20 cellular contexts compared by ENCODE assay signal in the genomic region with DNA sequence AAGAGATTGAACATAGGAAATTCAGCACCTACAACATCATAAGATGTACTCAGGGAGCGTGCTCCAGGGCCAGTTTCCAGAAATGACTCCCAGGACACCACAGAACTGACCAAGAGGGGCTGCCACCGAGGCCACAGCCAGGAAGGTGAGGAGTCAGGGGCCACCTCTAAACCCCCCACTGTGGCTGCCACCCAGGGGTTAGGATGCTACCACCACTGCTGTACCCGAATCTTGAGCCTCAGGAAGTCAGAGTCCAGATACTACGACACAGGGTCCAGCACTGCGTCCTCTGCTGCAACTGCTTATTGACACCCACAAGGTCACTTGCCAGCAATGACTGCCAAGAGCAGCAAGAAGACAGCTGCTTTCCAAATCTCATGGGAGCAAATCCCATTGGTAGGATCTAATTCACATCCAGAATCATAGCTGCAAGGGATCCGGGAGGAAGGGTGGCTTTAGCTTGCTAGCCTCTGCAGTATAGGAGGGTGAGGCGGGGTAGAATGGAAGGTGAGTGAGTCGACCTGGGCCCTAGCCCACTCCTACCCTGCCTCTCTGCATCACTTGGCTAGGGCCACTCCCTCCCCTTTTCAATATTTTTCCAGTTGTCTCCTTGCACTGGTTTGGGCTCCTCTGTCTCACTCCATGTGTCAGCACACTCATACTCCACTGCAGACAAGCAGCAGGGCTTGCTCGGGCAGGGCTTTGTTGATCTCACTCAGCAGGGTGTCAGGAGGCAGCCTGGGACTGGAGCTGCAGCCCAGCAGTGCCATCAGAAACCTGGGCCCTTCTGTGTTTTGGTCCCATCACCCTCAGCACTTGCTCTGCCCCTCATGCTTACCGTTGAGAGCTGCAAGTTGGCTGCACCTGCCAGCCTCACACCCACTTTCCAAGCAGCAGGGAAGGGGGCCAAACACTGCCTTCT. TPM values are rescaled to one million over a fixed set of nuclear protein-coding genes. Genes with fewer than 3 reads are reported as not detected.
A peak's percentile ranks its signal among the peaks of the same experiment; 100 is the strongest.
DNase-seq lines count a peak whose midpoint lies in the region; ATAC-seq, FAIRE-seq and TF ChIP-seq lines count a peak whose summit lies in the region.
"Had no signal": no experiment of that assay in that cellular context is flagged by ENCODE, and none has a peak within 500 bp of the region (broad histone marks: within the 10 kb centered on the region; RNA-seq: fewer than 3 reads in every experiment).

No MANE protein-coding gene starts in this region.

- H3K4me3 ChIP-seq in BLaER1 (peak overlapping the region; percentile 15; the same call in 1 of the 2 replicates), astrocyte (ENCODE audit: insufficient read depth, low read depth, low read length) (no peak overlapping the region), upper lobe of left lung (no peak overlapping the region), brain microvascular endothelial cell (ENCODE audit: low read depth, low read length) (no peak overlapping the region)

- 79 to 80% methylated on average over 6 to 10 of the region's 10 CpGs for WGBS in upper lobe of left lung, 2 donors

- H3K27ac Mint-ChIP-seq in astrocyte (ENCODE audit: unreplicated experiment): no peak overlapping the region
- H3K27ac Mint-ChIP-seq: B cell; CD8-positive, alpha-beta T cell had no signal

- H3K27ac ChIP-seq in BLaER1: no peak overlapping the region
- H3K27ac ChIP-seq in astrocyte (ENCODE audit: low read depth, low read length): no peak overlapping the region
- no peak overlapping the region for H3K27ac ChIP-seq in upper lobe of left lung
- no peak overlapping the region for H3K27ac ChIP-seq in brain microvascular endothelial cell
- H3K27ac ChIP-seq: RWPE1 had no signal

- H3K27me3 ChIP-seq in BLaER1 (no peaks in the 10 kb centered on the region), astrocyte (ENCODE audit: insufficient read depth, low read length) (no peaks in the 10 kb centered on the region), upper lobe of left lung (peaks cover 0 to 2% (median 0%) of the 10 kb centered on the region in 4 donors), brain microvascular endothelial cell (replicated peaks) (no peaks in the 10 kb centered on the region)

- peak; percentile 25 for DNase-seq in Caki2 (ENCODE audit: low read depth)
- DNase-seq in astrocyte (ENCODE audit: low read depth): no peak
- peak; percentile 33 for DNase-seq in islet precursor cell
- no peak for DNase-seq in upper lobe of left lung
- DNase-seq in brain microvascular endothelial cell: no peak
- DNase-seq: CD8-positive, alpha-beta T cell; DND-41; GDM1; Kasumi-1; MV-4-11; NCI-H1436; NCI-H2029 treated with DMSO at 0.1 percent for 48 hours; NCI-H345; NCI-H526 treated with DMSO at 0.1 percent for 48 hours had no signal

- H3K36me3 Mint-ChIP-seq in astrocyte (ENCODE audit: low read depth, unreplicated experiment): no peaks in the 10 kb centered on the region
- H3K36me3 Mint-ChIP-seq: CD8-positive, alpha-beta T cell had no signal

- no peak for TF ChIP-seq EP300 in upper lobe of left lung (IDR thresholded peaks at IDR 0.05)

- FAIRE-seq in astrocyte (lab: Jason Lieb, UNC): no peak

- no peak overlapping the region for H3K9ac ChIP-seq in BLaER1
- H3K9ac ChIP-seq in astrocyte (ENCODE audit: low read length): no peak overlapping the region

- peak overlapping the region; percentile 50 for H3K4me3 Mint-ChIP-seq in astrocyte (ENCODE audit: unreplicated experiment)
- H3K4me3 Mint-ChIP-seq: B cell; CD8-positive, alpha-beta T cell had no signal

- ATAC-seq in upper lobe of left lung (ENCODE audit: low FRiP score in 2 of 2) (no peak), GM18498 (IDR thresholded peaks at IDR 0.05; ENCODE audit: unreplicated experiment) (no peak)
- ATAC-seq: CD8-positive, alpha-beta T cell had no signal

- no peaks in the 10 kb centered on the region for H3K79me2 ChIP-seq in astrocyte (ENCODE audit: insufficient read depth, low read length)

- H3K9me3 ChIP-seq in BLaER1 (peaks cover 16% of the 10 kb centered on the region), astrocyte (ENCODE audit: insufficient read depth, low read depth, low read length) (peaks cover 15% of the 10 kb centered on the region), upper lobe of left lung (peaks cover 0 to 13% (median 7%) of the 10 kb centered on the region in 4 donors)

- H3K4me1 ChIP-seq in BLaER1 (peaks cover 51% of the 10 kb centered on the region), astrocyte (ENCODE audit: insufficient read depth, low read length) (peaks cover 5% of the 10 kb centered on the region), upper lobe of left lung (peaks cover 13 to 28% (median 18%) of the 10 kb centered on the region in 4 donors)

- H3K36me3 ChIP-seq in BLaER1: 0 out of 2 replicates have a peak, but pooled peaks cover 8% of the 10 kb centered on the region
- no peaks in the 10 kb centered on the region for H3K36me3 ChIP-seq in astrocyte (ENCODE audit: insufficient read depth, low read length)
- no peaks in the 10 kb centered on the region for H3K36me3 ChIP-seq in upper lobe of left lung
- H3K36me3 ChIP-seq in brain microvascular endothelial cell (replicated peaks): no peaks in the 10 kb centered on the region

- peaks cover 38% of the 10 kb centered on the region for H3K27me3 Mint-ChIP-seq in astrocyte (ENCODE audit: low read depth, unreplicated experiment)
- H3K27me3 Mint-ChIP-seq: B cell had no signal

- H3K4me2 ChIP-seq in BLaER1 (peak overlapping the region; percentile 36), astrocyte (ENCODE audit: low read length) (no peak overlapping the region)

- H3K9me3 Mint-ChIP-seq in astrocyte (ENCODE audit: unreplicated experiment): peaks cover 20% of the 10 kb centered on the region
- H3K9me3 Mint-ChIP-seq: CD8-positive, alpha-beta T cell had no signal

- no peak overlapping the region for H2AFZ ChIP-seq in astrocyte (ENCODE audit: low read depth, low read length)

- TF ChIP-seq POLR2A in upper lobe of left lung (IDR thresholded peaks at IDR 0.05): no peak

- H4K20me1 ChIP-seq in BLaER1: no peaks in the 10 kb centered on the region
- H4K20me1 ChIP-seq in astrocyte (ENCODE audit: insufficient read depth, low read length): no peaks in the 10 kb centered on the region

- TF ChIP-seq CTCF in astrocyte (IDR thresholded peaks at IDR 0.05; ENCODE audit: insufficient read depth, low read depth, low read length): no peak
- TF ChIP-seq CTCF in upper lobe of left lung (IDR thresholded peaks at IDR 0.05): no peak
- no peak for TF ChIP-seq CTCF in brain microvascular endothelial cell (IDR thresholded peaks at IDR 0.05; ENCODE audit: low read depth, low read length, missing control alignments)

- peaks cover 2% of the 10 kb centered on the region for H3K4me1 Mint-ChIP-seq in astrocyte (ENCODE audit: low read depth, unreplicated experiment)

- in situ Hi-C loops in Caki2 (cut with HindIII; ENCODE audit: low pct_unique_long_range_greater_than_20kb, low sequenced_read_pairs): no loop called here
- in situ Hi-C loops in brain microvascular endothelial cell (cut with HindIII; ENCODE audit: low pct_ligation_motif_present, low sequenced_read_pairs): loop anchor here (5.0 kb wide), 1 partner anchor 87 kb away; no protein-coding TSS in a partner anchor

RNA-seq across cellular contexts. Expression of a gene that starts 18.1 kb away (rescaled TPM):
- total RNA-seq in Caki2 (2014; rRNA removed; shearing (Covaris generic); ENCODE audit: low replicate concordance): 0.98 and 1.3 TPM in 2 replicates
- not detected in 2 replicates for total RNA-seq in astrocyte
- 10 to 100 TPM; 16.7 to 71.2 (median 44.7) TPM for total RNA-seq in upper lobe of left lung

RNA-seq across cellular contexts. Expression of a gene that starts 20.2 kb away (rescaled TPM):
- 16.2 and 20.6 TPM in 2 replicates for total RNA-seq in Caki2 (2014; rRNA removed; shearing (Covaris generic); ENCODE audit: low replicate concordance)
- 0.61 and 0.65 TPM in 2 replicates for total RNA-seq in astrocyte
- 100 to 1,000 TPM in 1 of 6 donors, 10 to 100 TPM in 5; 22.1 to 126 (median 65.2) TPM for total RNA-seq in upper lobe of left lung
- total RNA-seq: SK-MEL-5 had no signal

RNA-seq across cellular contexts. Expression of a gene that starts 52.0 kb away (rescaled TPM):
- not detected in 2 replicates for total RNA-seq in Caki2 (2014; rRNA removed; shearing (Covaris generic); ENCODE audit: low replicate concordance)
- 0.07 TPM in 1 of 2 replicates, not detected in the other for total RNA-seq in astrocyte
- total RNA-seq in upper lobe of left lung: under 1 TPM in 2 of 6 donors, not detected in 4; 0.06 to 0.13 TPM
- total RNA-seq: H4, SK-MEL-5 had no signal

Comparison
In these comparisons a context has a peak if more than half of its experiments do, and no peak if none do; other contexts are left out.
1. DNase-seq: peak in Caki2 (single experiment) and islet precursor cell (single experiment); none in astrocyte (single experiment), upper lobe of left lung (0 of 2) and brain microvascular endothelial cell (single experiment).
2. RNA of a gene that starts 20.2 kb away (total RNA-seq): 22.1 to 126 TPM in upper lobe of left lung and 16.2 to 20.6 TPM in Caki2; 0.61 to 0.65 TPM in astrocyte; every median in the first group is over 10 times any median in the second.